ENCODE assay signal across 18 cellular contexts in the genomic region with DNA sequence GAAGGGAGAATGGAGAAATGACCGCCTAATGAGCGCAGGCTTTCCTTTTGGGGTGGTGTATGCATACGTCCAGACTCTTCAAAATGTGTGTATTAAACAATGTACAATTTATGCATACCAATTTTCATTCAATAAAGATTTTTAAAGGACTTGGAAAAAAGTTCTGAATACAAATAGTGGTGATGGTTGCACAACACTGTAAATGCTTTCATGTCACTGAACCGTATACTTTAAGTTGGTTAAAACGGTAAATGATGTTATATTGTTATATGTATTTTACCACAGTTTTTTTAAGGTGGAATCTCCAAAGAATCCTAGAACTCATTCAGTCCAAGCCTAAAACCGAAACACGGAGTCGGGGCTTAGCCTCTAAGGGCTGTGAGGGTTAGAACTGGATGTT.
DNase-seq lines count a peak whose midpoint lies in the region; ATAC-seq and TF ChIP-seq lines count a peak whose summit lies in the region.
"Had no signal": no experiment of that assay in that cellular context is flagged by ENCODE, and none has a peak within 500 bp of the region (broad histone marks: within the 10 kb centered on the region; RNA-seq: fewer than 3 reads in every experiment).

No MANE protein-coding gene starts in this region.

- DNase-seq in PC-3: no peak
- no peak for DNase-seq in colonic mucosa
- DNase-seq in neural progenitor cell (ENCODE audit: low spot score): no peak
- no peak for DNase-seq in upper lobe of right lung
- no peak for DNase-seq in NCI-H226
- DNase-seq in NCI-H1694 treated with DMSO at 0.1 percent for 48 hours (lab: John Stamatoyannopoulos, UW): no peak
- DNase-seq in hepatic stellate cell (ENCODE audit: low spot score): no peak
- DNase-seq: activated CD4-positive, alpha-beta T cell treated with anti-CD3 and anti-CD28 coated beads for 1 hour; activated CD8-positive, alpha-beta memory T cell treated with anti-CD3 and anti-CD28 coated beads for 24 hours; activated naive CD4-positive, alpha-beta T cell treated with anti-CD3 and anti-CD28 coated beads, Interleukin-2, amount 10 ng/mL, durations not matched to agents 7 days and 5 days; activated T-cell treated with anti-CD3 and anti-CD28 coated beads, Interleukin-2, amount 50 U/mL, for 48 hours; AML-193; heart right ventricle; immature natural killer cell; left ventricle myocardium superior; SW 1271 had no signal

- no peak overlapping the region for H3K4me3 Mint-ChIP-seq in neural progenitor cell
- H3K4me3 Mint-ChIP-seq: activated naive CD4-positive, alpha-beta T cell treated with anti-CD3 and anti-CD28 coated beads, Interleukin-2, amount 10 ng/mL, durations not matched to agents 7 days and 5 days; immature natural killer cell had no signal

- POLR2A ChIA-PET in PC-3 (lab: Charles Lee; ENCODE audit: unreplicated experiment): interaction anchor here (0.6 kb wide), 1 partner anchor 111 kb away, joined by 3 read pairs; no protein-coding TSS in a partner anchor

- H3F3A ChIP-seq in PC-3 (ENCODE audit: low read length, unreplicated experiment) (peaks cover 3% of the 10 kb centered on the region), neural progenitor cell (ENCODE audit: low read depth) (peaks cover 18% of the 10 kb centered on the region)

- H3K9me3 ChIP-seq in PC-3 (ENCODE audit: low read length) (no peaks in the 10 kb centered on the region), colonic mucosa (no peaks in the 10 kb centered on the region), neural progenitor cell (ENCODE audit: low read depth) (no peaks in the 10 kb centered on the region), upper lobe of right lung (no peaks in the 10 kb centered on the region)
- H3K9me3 ChIP-seq: ascending aorta, heart right ventricle had no signal

- H3K9me2 ChIP-seq in PC-3 (replicated peaks; ENCODE audit: low read length): no peaks in the 10 kb centered on the region

- CTCF ChIA-PET in PC-3 (lab: Charles Lee): no interaction called here

- peak overlapping the region; percentile 50 for H3K9ac ChIP-seq in PC-3 (ENCODE audit: low read length)
- H3K9ac ChIP-seq in colonic mucosa (ENCODE audit: low read depth in 2 of 2, low read length in 2 of 2): peak overlapping the region in 1 of 2 donors; percentile 79
- H3K9ac ChIP-seq in neural progenitor cell: no peak overlapping the region

- H3K4me3 ChIP-seq in PC-3 (ENCODE audit: low read length) (no peak overlapping the region), colonic mucosa (no peak overlapping the region), neural progenitor cell (no peak overlapping the region), upper lobe of right lung (no peak overlapping the region)
- H3K4me3 ChIP-seq: ascending aorta, heart right ventricle had no signal

- no peaks in the 10 kb centered on the region for H3K9me3 Mint-ChIP-seq in neural progenitor cell
- H3K9me3 Mint-ChIP-seq: activated naive CD4-positive, alpha-beta T cell treated with anti-CD3 and anti-CD28 coated beads, Interleukin-2, amount 10 ng/mL, durations not matched to agents 7 days and 5 days; immature natural killer cell had no signal

- ATAC-seq in PC-3 (peak; percentile 4; the same call in 1 of the 2 replicates), upper lobe of right lung (no peak)
- ATAC-seq: heart right ventricle, left ventricle myocardium superior, Right ventricle myocardium inferior had no signal

- intact Hi-C loops in PC-3 (cut with micrococcal nuclease): loop anchor here (1.0 kb wide), 1 partner anchor 52 kb away; no protein-coding TSS in a partner anchor
- intact Hi-C loops in colonic mucosa (cut with DNase I): no loop called here
- intact Hi-C loops in upper lobe of right lung (cut with DNase I): no loop called here

- BruUV-seq in PC-3 (replicated peaks; lab: Mats Ljungman, UMichigan): no TSS peak

- H3K27me3 ChIP-seq in PC-3 (ENCODE audit: low read length): no peaks in the 10 kb centered on the region
- H3K27me3 ChIP-seq in colonic mucosa: no peaks in the 10 kb centered on the region
- no peaks in the 10 kb centered on the region for H3K27me3 ChIP-seq in neural progenitor cell
- no peaks in the 10 kb centered on the region for H3K27me3 ChIP-seq in upper lobe of right lung
- H3K27me3 ChIP-seq: ascending aorta had no signal

- H3K27ac Mint-ChIP-seq in neural progenitor cell: peak overlapping the region; percentile 90
- H3K27ac Mint-ChIP-seq: activated naive CD4-positive, alpha-beta T cell treated with anti-CD3 and anti-CD28 coated beads, Interleukin-2, amount 10 ng/mL, durations not matched to agents 7 days and 5 days; immature natural killer cell had no signal

- H4K20me1 ChIP-seq in PC-3 (ENCODE audit: low read length) (no peaks in the 10 kb centered on the region; the same call in 1 of the 2 replicates), neural progenitor cell (ENCODE audit: low read depth) (no peaks in the 10 kb centered on the region)

- H3K36me3 ChIP-seq in PC-3 (ENCODE audit: low read depth, low read length) (no peaks in the 10 kb centered on the region), colonic mucosa (no peaks in the 10 kb centered on the region), neural progenitor cell (no peaks in the 10 kb centered on the region), upper lobe of right lung (no peaks in the 10 kb centered on the region)
- H3K36me3 ChIP-seq: ascending aorta, heart right ventricle had no signal

- no peak for TF ChIP-seq CTCF in PC-3 (conservative IDR thresholded peaks at IDR 0.05; ENCODE audit: low read depth, low read length)
- no peak for TF ChIP-seq CTCF in colonic mucosa (IDR thresholded peaks at IDR 0.05)
- TF ChIP-seq CTCF in neural progenitor cell (IDR thresholded peaks at IDR 0.05): no peak
- TF ChIP-seq CTCF in upper lobe of right lung (IDR thresholded peaks at IDR 0.05): no peak

- H3K4me2 ChIP-seq in PC-3 (ENCODE audit: low read length) (peak overlapping the region; percentile 77), neural progenitor cell (no peak overlapping the region)

- H3K79me2 ChIP-seq in PC-3 (ENCODE audit: low read length) (peaks cover 95% of the 10 kb centered on the region), neural progenitor cell (ENCODE audit: low read depth) (no peaks in the 10 kb centered on the region)

- H2AFZ ChIP-seq in PC-3 (ENCODE audit: low read length): 0 out of 2 replicates have a peak overlapping the region, but pooled peaks have one; percentile 51
- no peak overlapping the region for H2AFZ ChIP-seq in neural progenitor cell (replicated peaks)

- no peaks in the 10 kb centered on the region for H3K27me3 Mint-ChIP-seq in neural progenitor cell (ENCODE audit: insufficient read depth, low read depth)

- H3K4me1 ChIP-seq in PC-3 (ENCODE audit: insufficient read depth, low read length): peaks cover 30% of the 10 kb centered on the region
- peaks cover 3% of the 10 kb centered on the region for H3K4me1 ChIP-seq in colonic mucosa
- H3K4me1 ChIP-seq in neural progenitor cell: peaks cover 50% of the 10 kb centered on the region
- peaks cover 5% of the 10 kb centered on the region for H3K4me1 ChIP-seq in upper lobe of right lung
- H3K4me1 ChIP-seq: ascending aorta had no signal

- H3K4me1 Mint-ChIP-seq in neural progenitor cell: peaks cover 58% of the 10 kb centered on the region
- H3K4me1 Mint-ChIP-seq: activated naive CD4-positive, alpha-beta T cell treated with anti-CD3 and anti-CD28 coated beads, Interleukin-2, amount 10 ng/mL, durations not matched to agents 7 days and 5 days; immature natural killer cell had no signal

- H3K36me3 Mint-ChIP-seq in neural progenitor cell: no peaks in the 10 kb centered on the region
- H3K36me3 Mint-ChIP-seq: activated naive CD4-positive, alpha-beta T cell treated with anti-CD3 and anti-CD28 coated beads, Interleukin-2, amount 10 ng/mL, durations not matched to agents 7 days and 5 days; immature natural killer cell had no signal

- H3K27ac ChIP-seq in PC-3 (ENCODE audit: low read length) (peak overlapping the region; percentile 79), colonic mucosa (peak overlapping the region; percentile 79), neural progenitor cell (no peak overlapping the region), upper lobe of right lung (peak overlapping the region; percentile 20)
- H3K27ac ChIP-seq: ascending aorta had no signal
